ENCODE assay signal across 22 cellular contexts in genomic region chr1:150397392-150398032, GRCh38.
"Had no signal": no experiment of that assay in that cellular context is flagged by ENCODE, and none has a peak within 500 bp of the region (broad histone marks: within the 10 kb centered on the region; RNA-seq: fewer than 3 reads in every experiment).

No MANE protein-coding gene starts in this region.

- FAIRE-seq: kidney, pancreas had no signal

- ATAC-seq: left cardiac atrium, left ventricle myocardium superior, pancreas, right cardiac atrium had no signal

- H3K36me3 ChIP-seq: pancreas had no signal

- H3K27ac Mint-ChIP-seq: endodermal cell; nephron; progenitor cell of endocrine pancreas; stimulated activated naive CD8-positive, alpha-beta T cell treated with anti-CD3 and anti-CD28 coated beads, Interleukin-15, Interleukin-2, amounts not matched to agents 100 ng/mL and 50 ng/mL, for 24 hours had no signal

- H3K9me3 ChIP-seq: pancreas, testis had no signal

- H3K27me3 ChIP-seq: hepatocyte, pancreas, testis, tibial nerve had no signal

- H3K4me3 Mint-ChIP-seq: endodermal cell; naive B cell; nephron; stimulated activated naive CD8-positive, alpha-beta T cell treated with anti-CD3 and anti-CD28 coated beads, Interleukin-15, Interleukin-2, amounts not matched to agents 100 ng/mL and 50 ng/mL, for 24 hours had no signal

- H3K4me1 Mint-ChIP-seq: endodermal cell, nephron had no signal

- DNase-seq: effector CD4-positive, alpha-beta T cell; endodermal cell; foreskin melanocyte; head of caudate nucleus; kidney; left cardiac atrium; left ventricle myocardium superior; mesendoderm; naive B cell; occipital lobe; pancreas; right cardiac atrium; stimulated activated CD4-positive, alpha-beta T cell treated with anti-CD3 and anti-CD28 coated beads, Interleukin-2, amount 100 ng/mL, for 48 hours; testis had no signal

- H3K4me2 ChIP-seq: hepatocyte, smooth muscle cell had no signal

- H3K4me3 ChIP-seq: coronary artery, hepatocyte, lung, pancreas, smooth muscle cell, testis, tibial nerve had no signal

- H3K27me3 Mint-ChIP-seq: naive B cell; progenitor cell of endocrine pancreas; stimulated activated naive CD8-positive, alpha-beta T cell treated with anti-CD3 and anti-CD28 coated beads, Interleukin-15, Interleukin-2, amounts not matched to agents 100 ng/mL and 50 ng/mL, for 24 hours had no signal

- H3K27ac ChIP-seq: coronary artery, hepatocyte, pancreas, testis, tibial nerve had no signal

- H2AFZ ChIP-seq: hepatocyte had no signal

- H3K4me1 ChIP-seq: pancreas, testis, tibial nerve had no signal
